16 cellular contexts compared by ENCODE assay signal in genomic region chr3:184651945-184652344, GRCh38. TPM values are rescaled to one million over a fixed set of nuclear protein-coding genes. Genes with fewer than 3 reads are reported as not detected.
DNase-seq lines count a peak whose midpoint lies in the region; ATAC-seq and TF ChIP-seq lines count a peak whose summit lies in the region.
"Had no signal": no experiment of that assay in that cellular context is flagged by ENCODE, and none has a peak within 500 bp of the region (broad histone marks: within the 10 kb centered on the region; RNA-seq: fewer than 3 reads in every experiment).

No MANE protein-coding gene starts in this region.

- DNase-seq in MG63 (peak; percentile 73), RWPE2 (ENCODE audit: low spot score) (peak; percentile 73), lower lobe of right lung (no peak), suprapubic skin (ENCODE audit: low spot score in 2 of 2) (no peak), tibial artery (no peak), pons (ENCODE audit: low spot score) (no peak)
- DNase-seq: adrenal gland; effector CD8-positive, alpha-beta T cell; GOT3; hypothalamus; NCI-H1694; NCI-H510A treated with DMSO at 0.1 percent for 48 hours; occipital lobe had no signal

- intact Hi-C loops in lower lobe of right lung (cut with DNase I): no loop called here
- intact Hi-C loops in tibial artery (cut with DNase I; ENCODE audit: low total_unique reads): no loop called here

- H3K4me3 ChIP-seq in MG63: no peak overlapping the region
- H3K4me3 ChIP-seq in RWPE2 (ENCODE audit: severe bottlenecking): no peak overlapping the region
- no peak overlapping the region for H3K4me3 ChIP-seq in lower lobe of right lung
- no peak overlapping the region for H3K4me3 ChIP-seq in suprapubic skin
- no peak overlapping the region for H3K4me3 ChIP-seq in tibial artery
- H3K4me3 ChIP-seq: adrenal gland, SK-N-MC, thyroid gland had no signal

- TF ChIP-seq CTCF in RWPE2 (IDR thresholded peaks at IDR 0.05; ENCODE audit: poor library complexity, severe bottlenecking) (no peak), lower lobe of right lung (IDR thresholded peaks at IDR 0.05) (no peak), suprapubic skin (IDR thresholded peaks at IDR 0.05) (no peak), tibial artery (IDR thresholded peaks at IDR 0.05) (no peak)

- peak overlapping the region; percentile 47 for H3K27ac ChIP-seq in RWPE2 (ENCODE audit: poor library complexity, severe bottlenecking)
- H3K27ac ChIP-seq in lower lobe of right lung: no peak overlapping the region
- H3K27ac ChIP-seq in suprapubic skin: peak overlapping the region; percentile 73
- H3K27ac ChIP-seq in tibial artery: no peak overlapping the region
- H3K27ac ChIP-seq: adrenal gland, SK-N-MC, thyroid gland had no signal

- peaks cover 10% of the 10 kb centered on the region for H3K9me3 ChIP-seq in MG63
- H3K9me3 ChIP-seq in RWPE2 (ENCODE audit: severe bottlenecking): no peaks in the 10 kb centered on the region
- H3K9me3 ChIP-seq in lower lobe of right lung: no peaks in the 10 kb centered on the region
- H3K9me3 ChIP-seq in suprapubic skin: no peaks in the 10 kb centered on the region
- H3K9me3 ChIP-seq in tibial artery: no peaks in the 10 kb centered on the region
- H3K9me3 ChIP-seq: adrenal gland, thyroid gland had no signal

- TF ChIP-seq POLR2A in suprapubic skin (IDR thresholded peaks at IDR 0.05): no peak

- H3K4me1 ChIP-seq in RWPE2 (ENCODE audit: insufficient read depth, poor library complexity, severe bottlenecking) (peaks cover 14% of the 10 kb centered on the region), lower lobe of right lung (no peaks in the 10 kb centered on the region), suprapubic skin (peaks cover 42% of the 10 kb centered on the region), tibial artery (peaks cover 0 to 7% (median 0%) of the 10 kb centered on the region in 4 donors)
- H3K4me1 ChIP-seq: adrenal gland had no signal

- H3K27me3 ChIP-seq in MG63: no peaks in the 10 kb centered on the region
- H3K27me3 ChIP-seq in RWPE2 (ENCODE audit: insufficient read depth, poor library complexity, severe bottlenecking): no peaks in the 10 kb centered on the region
- no peaks in the 10 kb centered on the region for H3K27me3 ChIP-seq in lower lobe of right lung (ENCODE audit: low read depth)
- no peaks in the 10 kb centered on the region for H3K27me3 ChIP-seq in suprapubic skin
- H3K27me3 ChIP-seq in tibial artery: no peaks in the 10 kb centered on the region
- H3K27me3 ChIP-seq: adrenal gland, thyroid gland had no signal

- H3K36me3 ChIP-seq in MG63: no peaks in the 10 kb centered on the region
- H3K36me3 ChIP-seq in RWPE2 (ENCODE audit: low read depth): no peaks in the 10 kb centered on the region
- H3K36me3 ChIP-seq in lower lobe of right lung: no peaks in the 10 kb centered on the region
- no peaks in the 10 kb centered on the region for H3K36me3 ChIP-seq in suprapubic skin
- H3K36me3 ChIP-seq in tibial artery: no peaks in the 10 kb centered on the region
- H3K36me3 ChIP-seq: adrenal gland, thyroid gland had no signal

- 47% methylated on average over 5 of the region's 5 CpGs for WGBS in suprapubic skin

- ATAC-seq in RWPE2 (ENCODE audit: low read depth) (peak; percentile 93), lower lobe of right lung (peak; percentile 9 to 16), HG03378 (IDR thresholded peaks at IDR 0.05; ENCODE audit: unreplicated experiment) (no peak)

- no peak for TF ChIP-seq EP300 in suprapubic skin (IDR thresholded peaks at IDR 0.05)

RNA-seq across cellular contexts. Expression of gene MAGEF1, which starts 59.9 kb away (rescaled TPM):
- 25.6 and 30.3 TPM in 2 replicates for total RNA-seq in MG63 (2014; rRNA removed; shearing (Covaris generic); ENCODE audit: low replicate concordance)
- total RNA-seq in lower lobe of right lung: 23.5 TPM
- total RNA-seq in suprapubic skin: 10 to 100 TPM; 12.8 to 26.5 (median 17.7) TPM

Comparison
In these comparisons a context has a peak if more than half of its experiments do, and no peak if none do; other contexts are left out.
1. DNase-seq: peak in MG63 (single experiment) and RWPE2 (single experiment); none in lower lobe of right lung (single experiment), suprapubic skin (0 of 2), tibial artery (0 of 2) and pons (single experiment).
2. H3K27ac ChIP-seq: peak in RWPE2 (single experiment) and suprapubic skin (single experiment); none in lower lobe of right lung (single experiment) and tibial artery (0 of 2).